In genomic region chr12:104570174-104570907, GRCh38 we compare ENCODE assay signal across 12 cellular contexts.
DNase-seq lines count a peak whose midpoint lies in the region; ATAC-seq and TF ChIP-seq lines count a peak whose summit lies in the region.
"Had no signal": no experiment of that assay in that cellular context is flagged by ENCODE, and none has a peak within 500 bp of the region (broad histone marks: within the 10 kb centered on the region; RNA-seq: fewer than 3 reads in every experiment).

No MANE protein-coding gene starts in this region.

- H3K27ac ChIP-seq in OCI-LY3 (ENCODE audit: low read length) (no peak overlapping the region), spleen (peak overlapping the region in 7 of 8 donors; percentile 48 to 87 (median 81))

- CTCF ChIA-PET in activated CD4-positive, alpha-beta T cell treated with anti-CD3 and anti-CD28 coated beads for 36 hours (lab: Charles Lee), result interaction anchor here (0.9 to 1.8 kb wide), 3 partner anchors 9 to 73 kb away, joined by 3 to 9 read pairs (median 4); no protein-coding TSS in a partner anchor

- peak overlapping the region; percentile 1; the same call in 1 of the 2 replicates for H3K9ac ChIP-seq in OCI-LY3 (ENCODE audit: low read length)

- POLR2A ChIA-PET in activated CD4-positive, alpha-beta T cell treated with anti-CD3 and anti-CD28 coated beads for 36 hours (lab: Charles Lee), result no interaction called here

- no peak for TF ChIP-seq CTCF in OCI-LY3 (IDR thresholded peaks at IDR 0.05; ENCODE audit: low read depth, low read length)
- no peak for TF ChIP-seq CTCF in spleen (IDR thresholded peaks at IDR 0.05 in 8 of 11, conservative IDR thresholded peaks at IDR 0.05 in 3 of 11)

- no peaks in the 10 kb centered on the region for H3K36me3 ChIP-seq in OCI-LY3 (replicated peaks; ENCODE audit: low read depth, low read length)
- no peaks in the 10 kb centered on the region for H3K36me3 ChIP-seq in spleen
- H3K36me3 ChIP-seq: MG63 had no signal

- H4K20me1 ChIP-seq in OCI-LY3 (ENCODE audit: insufficient read depth, low read length), result no peaks in the 10 kb centered on the region

- H2AFZ ChIP-seq in OCI-LY3 (ENCODE audit: low read depth, low read length), result no peak overlapping the region

- TF ChIP-seq POLR2A in spleen (IDR thresholded peaks at IDR 0.05), result no peak

- H3K36me3 Mint-ChIP-seq in activated CD4-positive, alpha-beta T cell treated with anti-CD3 and anti-CD28 coated beads for 36 hours (ENCODE audit: low read depth), result peaks cover 11% of the 10 kb centered on the region

- 36 to 52% (median 44%) methylated on average over 12 of the region's 12 CpGs for WGBS in spleen, 5 donors

- DNase-seq in activated CD4-positive, alpha-beta T cell treated with anti-CD3 and anti-CD28 coated beads for 36 hours, result no peak
- DNase-seq in activated CD4-positive, alpha-beta T cell treated with anti-CD3 and anti-CD28 coated beads, Interleukin-2, amount 50 U/mL, for 4 hours, result no peak
- DNase-seq in spleen (no peak), NCI-H69 (lab: John Stamatoyannopoulos, UW) (no peak), UCSD-AML1 (lab: John Stamatoyannopoulos, UW; ENCODE audit: unreplicated experiment) (no peak)
- no peak for DNase-seq in effector CD8-positive, alpha-beta T cell (lab: John Stamatoyannopoulos, UW)
- DNase-seq: aorta, glutamatergic neuron, MG63 had no signal

- peak overlapping the region; percentile 83 for H3K4me2 ChIP-seq in OCI-LY3 (ENCODE audit: low read length)

- H3K27me3 ChIP-seq in OCI-LY3 (ENCODE audit: low read depth, low read length), result peaks cover 20% of the 10 kb centered on the region
- H3K27me3 ChIP-seq in spleen (replicated peaks in 1 of 7), result no peaks in the 10 kb centered on the region
- H3K27me3 ChIP-seq: MG63 had no signal

- H3K27ac Mint-ChIP-seq in activated CD4-positive, alpha-beta T cell treated with anti-CD3 and anti-CD28 coated beads for 36 hours, result peak overlapping the region; percentile 33

- no peaks in the 10 kb centered on the region for H3K9me3 Mint-ChIP-seq in activated CD4-positive, alpha-beta T cell treated with anti-CD3 and anti-CD28 coated beads for 36 hours (ENCODE audit: low read depth)

- no peaks in the 10 kb centered on the region for H3K9me3 ChIP-seq in OCI-LY3 (ENCODE audit: insufficient read depth, low read length)
- no peaks in the 10 kb centered on the region for H3K9me3 ChIP-seq in spleen
- H3K9me3 ChIP-seq: MG63 had no signal

- H3K4me3 ChIP-seq in OCI-LY3 (ENCODE audit: low read length) (peak overlapping the region; percentile 52), spleen (peak overlapping the region in 1 of 8 donors; percentile 43)
- H3K4me3 ChIP-seq: MG63 had no signal

- no peaks in the 10 kb centered on the region for H3K79me2 ChIP-seq in OCI-LY3 (ENCODE audit: low read length)

- H3K4me3 Mint-ChIP-seq in activated CD4-positive, alpha-beta T cell treated with anti-CD3 and anti-CD28 coated beads for 36 hours, result no peak overlapping the region

- intact Hi-C loops in activated CD4-positive, alpha-beta T cell treated with anti-CD3 and anti-CD28 coated beads for 36 hours (cut with DNase I, micrococcal nuclease), result no loop called here
- intact Hi-C loops in spleen (cut with DNase I; ENCODE audit: low total_unique reads), result no loop called here

- no peaks in the 10 kb centered on the region for H3K27me3 Mint-ChIP-seq in activated CD4-positive, alpha-beta T cell treated with anti-CD3 and anti-CD28 coated beads for 36 hours

- peak; percentile 6 for ATAC-seq in activated CD4-positive, alpha-beta T cell treated with anti-CD3 and anti-CD28 coated beads for 36 hours
- ATAC-seq in HG02610 (IDR thresholded peaks at IDR 0.05; ENCODE audit: unreplicated experiment), result peak; percentile 1
- ATAC-seq: SK-N-SH treated with all-trans-retinoic acid at 6 μM for 48 hours had no signal

- H3K4me1 Mint-ChIP-seq in activated CD4-positive, alpha-beta T cell treated with anti-CD3 and anti-CD28 coated beads for 36 hours, result peaks cover 52% of the 10 kb centered on the region

- H3K4me1 ChIP-seq in OCI-LY3 (ENCODE audit: low read length) (peaks cover 29% of the 10 kb centered on the region), spleen (peaks cover 29 to 75% (median 46%) of the 10 kb centered on the region in 6 donors)
